29 cellular contexts compared by ENCODE assay signal in the genomic region with DNA sequence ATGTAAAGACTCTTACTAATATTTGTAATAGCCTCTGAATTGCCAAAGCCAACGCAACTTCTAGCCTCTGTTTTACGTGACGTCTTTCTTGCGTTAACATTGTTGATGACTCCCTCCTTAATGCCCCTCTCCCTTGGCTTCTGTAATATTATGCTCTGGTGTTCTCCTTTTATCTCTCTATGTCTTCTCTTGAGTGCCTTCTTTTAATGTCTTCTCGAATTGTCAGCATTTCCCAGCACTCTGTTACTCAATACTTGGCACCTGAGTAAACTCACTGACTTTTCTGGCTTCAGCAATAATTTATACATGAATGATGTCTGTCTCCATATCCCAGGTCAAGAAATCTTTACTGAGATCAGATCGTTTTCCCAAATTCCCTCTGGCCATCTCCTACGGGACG.
"Had no signal": no experiment of that assay in that cellular context is flagged by ENCODE, and none has a peak within 500 bp of the region (broad histone marks: within the 10 kb centered on the region; RNA-seq: fewer than 3 reads in every experiment).

No MANE protein-coding gene starts in this region.

- H3K27ac ChIP-seq: PC-9, RWPE1, SJCRH30, SK-N-MC had no signal

- H3K4me3 ChIP-seq: K562, PC-9, SJCRH30, SK-N-MC had no signal

- H3K27me3 ChIP-seq: SJCRH30 had no signal

- H3K36me3 ChIP-seq: SJCRH30 had no signal

- H3K4me1 ChIP-seq: SJCRH30 had no signal

- H3K4me2 ChIP-seq: PC-9 had no signal

- DNase-seq: KG1, MM.1S, MV-4-11, NCI-H1092, NCI-H1105, NCI-H1417 treated with DMSO at 0.1 percent for 48 hours, NCI-H1436 treated with DMSO at 0.1 percent for 48 hours, NCI-H1694 treated with DMSO at 0.1 percent for 48 hours, NCI-H187 treated with DMSO at 0.1 percent for 48 hours, NCI-H2029 treated with DMSO at 0.1 percent for 48 hours, NCI-H2081 treated with DMSO at 0.1 percent for 48 hours, NCI-H2107, NCI-H2171, NCI-H226, NCI-H446 treated with DMSO at 0.1 percent for 48 hours, NCI-H524, NCI-H69, NCI-H748 treated with DMSO at 0.1 percent for 48 hours, NCI-H82, PC-9, SHP77, SIG-M5, SJCRH30, T-cell had no signal

- H2AFZ ChIP-seq: PC-9 had no signal

- H3K9me3 ChIP-seq: SJCRH30 had no signal

- ATAC-seq: K562, Panc1, SK-N-SH treated with all-trans-retinoic acid at 6 μM for 48 hours, T-cell had no signal
